3 cellular contexts compared by ENCODE assay signal in the genomic region with DNA sequence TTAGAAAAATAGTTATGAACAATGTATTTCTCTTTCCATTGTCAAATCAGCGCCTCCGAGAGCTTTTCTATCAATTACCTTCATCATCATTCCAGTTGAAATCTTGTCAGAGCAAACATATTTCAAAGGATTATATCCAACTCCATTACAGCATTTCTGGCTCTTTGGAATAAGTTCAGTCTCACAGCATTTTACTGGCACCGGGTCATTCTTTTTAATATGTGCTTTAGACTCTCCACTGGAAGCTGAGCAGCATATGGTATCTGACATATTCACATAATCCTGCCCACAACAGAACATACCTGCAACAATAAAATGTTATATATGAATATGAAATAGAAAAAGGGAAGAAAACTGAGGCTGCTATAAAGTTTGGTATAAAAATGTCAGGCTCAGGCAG.
"Had no signal": no experiment of that assay in that cellular context is flagged by ENCODE, and none has a peak within 500 bp of the region (broad histone marks: within the 10 kb centered on the region; RNA-seq: fewer than 3 reads in every experiment).

No MANE protein-coding gene starts in this region.

- DNase-seq: GDM1, GF-D8 had no signal

- ATAC-seq: GM12878 had no signal
